Comparison of ENCODE assay signal across 11 cellular contexts in the genomic region with DNA sequence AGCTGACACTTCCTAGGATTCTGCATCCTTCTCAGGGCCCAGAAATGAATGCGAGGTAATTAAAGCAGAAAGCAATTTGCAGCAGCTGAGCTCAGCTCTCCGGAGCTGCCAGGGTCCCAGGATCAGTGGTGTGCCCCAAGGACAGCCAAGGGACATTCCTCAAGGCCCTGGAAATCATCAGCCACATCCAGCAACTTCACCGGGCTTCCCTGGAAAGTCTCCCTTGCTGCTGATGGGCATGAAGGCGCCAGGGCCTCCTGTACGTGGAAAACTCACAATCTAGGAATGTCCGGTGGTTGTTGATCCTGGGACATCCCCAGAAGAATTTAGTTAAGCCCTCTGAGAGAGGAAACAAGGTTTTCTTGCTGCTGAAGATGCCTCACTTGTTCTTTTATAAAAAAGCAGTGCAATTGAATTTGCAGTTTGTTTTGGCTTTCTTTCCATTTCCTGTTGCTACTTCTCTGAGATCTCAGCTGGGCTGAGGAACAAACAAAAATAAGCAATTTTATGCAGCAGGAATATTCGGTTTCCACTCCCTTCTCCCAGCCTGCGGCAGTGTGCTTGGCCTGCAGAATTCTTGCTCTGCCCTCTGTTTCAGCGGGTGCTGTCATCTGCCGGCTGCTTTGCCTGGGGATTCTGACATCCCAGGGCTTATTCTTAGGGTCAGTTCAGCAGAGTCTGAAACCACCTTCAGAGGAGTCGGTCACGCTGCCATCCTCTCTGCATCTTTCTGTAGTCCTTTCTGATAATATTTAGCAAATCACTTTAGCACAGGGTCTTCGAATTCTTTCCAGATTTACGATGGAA.
DNase-seq lines count a peak whose midpoint lies in the region; ATAC-seq, FAIRE-seq and TF ChIP-seq lines count a peak whose summit lies in the region.
"Had no signal": no experiment of that assay in that cellular context is flagged by ENCODE, and none has a peak within 500 bp of the region (broad histone marks: within the 10 kb centered on the region; RNA-seq: fewer than 3 reads in every experiment).

No MANE protein-coding gene starts in this region.

- no peak for FAIRE-seq in H54 (lab: Jason Lieb, UNC)
- FAIRE-seq: GM18507 had no signal

- ATAC-seq in left ventricle myocardium superior (peak; percentile 87), HG02642 (IDR thresholded peaks at IDR 0.05; ENCODE audit: poor library complexity, unreplicated experiment) (no peak), GM18861 (IDR thresholded peaks at IDR 0.05; ENCODE audit: unreplicated experiment) (no peak)

- no peaks in the 10 kb centered on the region for H3K9me3 ChIP-seq in skeletal muscle satellite cell (replicated peaks; ENCODE audit: low read length)

- TF ChIP-seq POLR2A in H54 (IDR thresholded peaks at IDR 0.05; ENCODE audit: low read depth, low read length) = no peak

- H3K27me3 ChIP-seq in skeletal muscle satellite cell (ENCODE audit: control insufficient read depth, insufficient read depth, low read length) = no peaks in the 10 kb centered on the region

- peak overlapping the region; percentile 62 to 90 (median 86) for H3K27ac Mint-ChIP-seq in brain
- H3K27ac Mint-ChIP-seq: T-helper 1 cell treated with Interleukin-12 subunit alpha and Interleukin-12 subunit beta and Interleukin-4 antibody, amounts not matched to agents 30 μg/mL and 1 μg/mL, for 36 hours had no signal

- no peaks in the 10 kb centered on the region for H3K36me3 Mint-ChIP-seq in brain

- H3K27me3 Mint-ChIP-seq in brain = no peaks in the 10 kb centered on the region

- TF ChIP-seq CTCF in brain (conservative IDR thresholded peaks at IDR 0.05) = no peak

- peaks cover 34% of the 10 kb centered on the region for H3K4me1 Mint-ChIP-seq in brain

- H3K4me3 Mint-ChIP-seq in brain = peak overlapping the region in 1 of 5 experiments; percentile 17
- H3K4me3 Mint-ChIP-seq: T-helper 1 cell treated with Interleukin-12 subunit alpha and Interleukin-12 subunit beta and Interleukin-4 antibody, amounts not matched to agents 30 μg/mL and 1 μg/mL, for 36 hours had no signal

- peaks cover 53% of the 10 kb centered on the region for H3K4me1 ChIP-seq in skeletal muscle satellite cell (ENCODE audit: control insufficient read depth, insufficient read depth, low read length)

- H3K4me2 ChIP-seq in skeletal muscle satellite cell (ENCODE audit: low read length) = peak overlapping the region; percentile 58

- DNase-seq in H54 (ENCODE audit: insufficient read length, low spot score) = peak; percentile 59
- DNase-seq in left ventricle myocardium superior = peak; percentile 57
- no peak for DNase-seq in NCI-H82 treated with DMSO at 0.1 percent for 48 hours (lab: John Stamatoyannopoulos, UW; ENCODE audit: unreplicated experiment)
- no peak for DNase-seq in GDM1 (lab: John Stamatoyannopoulos, UW)
- DNase-seq: NCI-H526 treated with DMSO at 0.1 percent for 48 hours had no signal

- H3K9me3 Mint-ChIP-seq in brain = no peaks in the 10 kb centered on the region
- H3K9me3 Mint-ChIP-seq: T-helper 1 cell treated with Interleukin-12 subunit alpha and Interleukin-12 subunit beta and Interleukin-4 antibody, amounts not matched to agents 30 μg/mL and 1 μg/mL, for 36 hours had no signal

- intact Hi-C loops in left ventricle myocardium superior (cut with micrococcal nuclease) = no loop called here

- H3K4me3 ChIP-seq in skeletal muscle satellite cell (ENCODE audit: low read length) = no peak overlapping the region

- peaks cover 4% of the 10 kb centered on the region for H3K36me3 ChIP-seq in skeletal muscle satellite cell (ENCODE audit: insufficient read depth, low read length)

- peak overlapping the region; percentile 72 for H3K9ac ChIP-seq in skeletal muscle satellite cell (ENCODE audit: low read depth, low read length)

Comparison
In these comparisons a context has a peak if more than half of its experiments do, and no peak if none do; other contexts are left out.
1. DNase-seq: peak in H54 (single experiment) and left ventricle myocardium superior (single experiment); none in NCI-H82 treated with DMSO at 0.1 percent for 48 hours (single experiment) and GDM1 (single experiment).